18 cellular contexts compared by ENCODE assay signal in the genomic region with DNA sequence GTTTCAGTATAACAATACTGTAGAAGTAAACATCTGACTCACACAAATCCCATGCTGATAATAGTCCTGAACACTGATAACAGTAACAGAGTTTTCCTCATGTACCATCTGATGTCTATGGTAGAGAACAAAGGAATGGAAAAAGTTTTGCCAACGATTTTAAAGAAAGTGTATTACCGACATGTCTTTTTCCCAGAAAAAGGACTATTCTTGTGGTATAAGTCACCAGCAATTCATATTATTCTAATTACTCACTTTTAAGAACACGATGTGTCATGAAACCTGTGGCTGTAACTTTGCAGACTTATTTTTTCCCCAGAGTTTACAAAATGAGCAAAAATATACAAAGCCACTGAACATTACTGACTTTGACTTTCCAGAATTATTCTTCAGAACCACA. TPM values are rescaled to one million over a fixed set of nuclear protein-coding genes. Genes with fewer than 3 reads are reported as not detected.
DNase-seq lines count a peak whose midpoint lies in the region; ATAC-seq and TF ChIP-seq lines count a peak whose summit lies in the region.
"Had no signal": no experiment of that assay in that cellular context is flagged by ENCODE, and none has a peak within 500 bp of the region (broad histone marks: within the 10 kb centered on the region; RNA-seq: fewer than 3 reads in every experiment).

No MANE protein-coding gene starts in this region.

- H3K4me1 ChIP-seq in ascending aorta, result no peaks in the 10 kb centered on the region
- H3K4me1 ChIP-seq: BLaER1, neural progenitor cell had no signal

- ATAC-seq in GM18511 (IDR thresholded peaks at IDR 0.05; ENCODE audit: unreplicated experiment), result no peak
- ATAC-seq: sciatic nerve; stimulated activated naive CD8-positive, alpha-beta T cell treated with anti-CD3 and anti-CD28 coated beads, Interleukin-15, Interleukin-2, amounts not matched to agents 100 U/mL and 50 U/mL, for 24 hours had no signal

- no peaks in the 10 kb centered on the region for H3K27me3 ChIP-seq in ascending aorta
- H3K27me3 ChIP-seq: BLaER1, neural progenitor cell had no signal

- no peak overlapping the region for H3K27ac ChIP-seq in ascending aorta
- H3K27ac ChIP-seq: BLaER1, HL-60, neural progenitor cell had no signal

- no peaks in the 10 kb centered on the region for H3K36me3 ChIP-seq in ascending aorta
- H3K36me3 ChIP-seq: BLaER1, neural progenitor cell had no signal

- H3K4me3 ChIP-seq in fibroblast of pulmonary artery (replicated peaks; ENCODE audit: low read depth, low read length) (no peak overlapping the region), ascending aorta (no peak overlapping the region)
- H3K4me3 ChIP-seq: BLaER1, neural progenitor cell had no signal

- intact Hi-C loops in ascending aorta (cut with DNase I), result no loop called here
- intact Hi-C loops in head of caudate nucleus (cut with DNase I), result no loop called here

- TF ChIP-seq CTCF in fibroblast of pulmonary artery (IDR thresholded peaks at IDR 0.05; ENCODE audit: low read length, missing control alignments) (no peak), ascending aorta (IDR thresholded peaks at IDR 0.05) (no peak)

- DNase-seq in ELR (ENCODE audit: low read depth) (peak; percentile 71), T1000 (lab: John Stamatoyannopoulos, UW) (peak; percentile 95), fibroblast of pulmonary artery (ENCODE audit: low read depth) (peak; percentile 85), renal cortical epithelial cell (ENCODE audit: low read depth) (peak; percentile 78), Kasumi-1 (lab: John Stamatoyannopoulos, UW) (no peak), ascending aorta (ENCODE audit: low spot score in 2 of 2) (no peak), head of caudate nucleus (no peak)
- DNase-seq: activated CD8-positive, alpha-beta memory T cell treated with anti-CD3 and anti-CD28 coated beads, Interleukin-2, amount 50 U/mL, for 4 hours; activated naive CD4-positive, alpha-beta T cell treated with anti-CD3 and anti-CD28 coated beads, Interleukin-2, amount 10 ng/mL, durations not matched to agents 7 days and 5 days; DMS79 treated with DMSO at 0.1 percent for 48 hours; Karpas-422; NCI-H146; stimulated activated naive CD8-positive, alpha-beta T cell treated with anti-CD3 and anti-CD28 coated beads, Interleukin-15, Interleukin-2, amounts not matched to agents 100 U/mL and 50 U/mL, for 24 hours had no signal

- no peaks in the 10 kb centered on the region for H3K9me3 ChIP-seq in ascending aorta
- H3K9me3 ChIP-seq: BLaER1 had no signal

RNA-seq across cellular contexts. Expression of gene DCN, which starts 40.1 kb away (rescaled TPM):
- total RNA-seq in renal cortical epithelial cell, result 43.6 and 748 TPM in 2 replicates
- 443 TPM for total RNA-seq in ascending aorta

Comparison
In these comparisons a context has a peak if more than half of its experiments do, and no peak if none do; other contexts are left out.
1. DNase-seq: peak in ELR (single experiment), T1000 (single experiment), fibroblast of pulmonary artery (single experiment) and renal cortical epithelial cell (single experiment); none in Kasumi-1 (0 of 2), ascending aorta (0 of 2) and head of caudate nucleus (0 of 42).